Comparison of ENCODE assay signal across 18 cellular contexts in the genomic region with DNA sequence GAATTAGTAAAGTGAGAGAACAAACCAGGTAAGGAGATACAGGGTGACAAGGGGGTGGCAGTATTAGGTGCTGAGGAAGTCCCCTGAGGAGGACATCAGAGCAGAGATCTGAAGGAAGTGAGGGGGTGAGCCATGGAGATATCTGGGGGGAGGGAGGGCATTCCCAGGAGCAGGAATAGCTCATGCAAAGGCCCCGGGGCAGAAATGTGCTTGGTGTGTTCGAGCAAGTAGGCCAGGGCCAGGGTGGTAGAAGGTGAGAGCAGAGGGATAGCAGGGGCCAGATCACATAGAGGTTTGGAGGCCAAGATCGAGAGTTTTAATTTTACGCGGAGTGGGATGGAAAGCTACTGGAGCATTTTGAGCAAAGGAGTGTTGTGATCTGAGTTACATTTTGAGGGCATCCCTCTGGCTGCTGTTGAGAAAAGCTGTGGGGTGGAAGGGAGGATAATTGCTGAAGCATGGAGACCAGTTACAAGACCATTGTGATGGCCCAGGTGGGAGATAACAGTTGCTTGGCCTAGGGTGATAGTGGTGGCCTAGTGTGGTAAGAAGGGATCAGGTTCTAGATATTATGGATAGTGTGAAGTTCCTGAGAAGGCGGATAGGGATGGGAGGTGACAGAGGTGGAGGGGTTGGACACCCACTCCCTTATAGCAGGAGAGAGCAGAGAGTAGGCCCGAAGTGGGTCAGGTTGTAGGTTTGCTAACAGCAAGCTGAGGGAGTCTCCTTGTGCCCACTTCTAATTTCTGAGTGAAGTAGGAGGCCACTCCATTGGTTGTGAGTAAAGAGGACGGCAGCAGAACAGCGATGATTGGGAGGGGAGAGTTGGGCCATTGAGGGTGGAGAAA. TPM values are rescaled to one million over a fixed set of nuclear protein-coding genes. Genes with fewer than 3 reads are reported as not detected.
DNase-seq lines count a peak whose midpoint lies in the region; ATAC-seq and TF ChIP-seq lines count a peak whose summit lies in the region.
"Had no signal": no experiment of that assay in that cellular context is flagged by ENCODE, and none has a peak within 500 bp of the region (broad histone marks: within the 10 kb centered on the region; RNA-seq: fewer than 3 reads in every experiment).

No MANE protein-coding gene starts in this region.

- TF ChIP-seq CTCF in dorsolateral prefrontal cortex (IDR thresholded peaks at IDR 0.05 in 54 of 56, conservative IDR thresholded peaks at IDR 0.05 in 2 of 56; ENCODE audit: low read depth in 1 of 56, partially characterized antibody in 56 of 56) = no peak
- no peak for TF ChIP-seq CTCF in transverse colon (IDR thresholded peaks at IDR 0.05)

- H3K9me3 ChIP-seq in right cardiac atrium (ENCODE audit: control insufficient read depth, low read length) (no peaks in the 10 kb centered on the region), muscle layer of duodenum (ENCODE audit: control insufficient read depth in 1 of 2, low read length in 2 of 2) (no peaks in the 10 kb centered on the region), transverse colon (no peaks in the 10 kb centered on the region)
- H3K9me3 ChIP-seq: A549, Caco-2 had no signal

- ATAC-seq in right cardiac atrium (no peak), left cardiac atrium (no peak), GM18909 (IDR thresholded peaks at IDR 0.05; ENCODE audit: poor library complexity, unreplicated experiment) (no peak)

- WGBS in right cardiac atrium = 93% methylated on average over 9 of the region's 9 CpGs
- 96 to 100% methylated on average over 4 to 9 of the region's 9 CpGs for WGBS in transverse colon (ENCODE audit: low coverage in 1 of 2), 2 donors

- peaks cover 16% of the 10 kb centered on the region for H3K4me1 ChIP-seq in right cardiac atrium (ENCODE audit: control insufficient read depth, insufficient read depth, low read length)
- H3K4me1 ChIP-seq in muscle layer of duodenum (ENCODE audit: control insufficient read depth in 1 of 2, insufficient read depth in 2 of 2, low read length in 2 of 2) = peaks cover 7% of the 10 kb centered on the region in 2 donors
- peaks cover 38 to 76% (median 63%) of the 10 kb centered on the region in 4 donors for H3K4me1 ChIP-seq in transverse colon
- H3K4me1 ChIP-seq: A549, Caco-2 had no signal

- H3K36me3 ChIP-seq in muscle layer of duodenum (ENCODE audit: control insufficient read depth in 1 of 2, insufficient read depth in 2 of 2, low read length in 2 of 2) (no peaks in the 10 kb centered on the region), transverse colon (no peaks in the 10 kb centered on the region)

- H3K4me3 ChIP-seq in right cardiac atrium (ENCODE audit: low read length) (no peak overlapping the region), dorsolateral prefrontal cortex (no peak overlapping the region), muscle layer of duodenum (ENCODE audit: low read depth in 1 of 2, low read length in 2 of 2) (no peak overlapping the region), transverse colon (no peak overlapping the region)
- H3K4me3 ChIP-seq: A549, PC-9 had no signal

- intact Hi-C loops in right cardiac atrium (cut with DNase I) = no loop called here
- intact Hi-C loops in left cardiac atrium (cut with DNase I) = no loop called here
- intact Hi-C loops in dorsolateral prefrontal cortex (cut with DNase I) = no loop called here
- intact Hi-C loops in transverse colon (cut with DNase I; ENCODE audit: low total_unique reads) = no loop called here

- H3K27me3 ChIP-seq in right cardiac atrium (ENCODE audit: control insufficient read depth, insufficient read depth) (no peaks in the 10 kb centered on the region), dorsolateral prefrontal cortex (no peaks in the 10 kb centered on the region), muscle layer of duodenum (ENCODE audit: low read depth, low read length) (no peaks in the 10 kb centered on the region), transverse colon (no peaks in the 10 kb centered on the region)

- no peak for DNase-seq in right cardiac atrium
- no peak for DNase-seq in left cardiac atrium
- DNase-seq in dorsolateral prefrontal cortex = no peak
- no peak for DNase-seq in transverse colon
- DNase-seq in glomerular visceral epithelial cell (ENCODE audit: extremely low spot score) = no peak
- DNase-seq in activated T-cell treated with anti-CD3 and anti-CD28 coated beads for 4 hours = no peak
- DNase-seq: Caco-2, H7, KG1, NCI-H1092, NCI-H1694, NCI-H2107, NCI-H446, PC-9, SHP77 treated with DMSO at 0.1 percent for 48 hours had no signal

- TF ChIP-seq EP300 in transverse colon (IDR thresholded peaks at IDR 0.05; ENCODE audit: low read depth) = no peak

- no peak for TF ChIP-seq POLR2A in transverse colon (IDR thresholded peaks at IDR 0.05)

- peak overlapping the region; percentile 16 for H3K27ac ChIP-seq in right cardiac atrium (ENCODE audit: low read length)
- H3K27ac ChIP-seq in dorsolateral prefrontal cortex = peak overlapping the region in 52 of 59 donors; percentile 3 to 90 (median 64)
- peak overlapping the region; percentile 41 for H3K27ac ChIP-seq in muscle layer of duodenum (ENCODE audit: low read length)
- H3K27ac ChIP-seq in transverse colon = peak overlapping the region; percentile 82 to 88 (median 84)
- H3K27ac ChIP-seq: A549, PC-9 had no signal

- in situ Hi-C loops in transverse colon (cut with MboI; ENCODE audit: low pct_ligation_motif_present in 1 of 4, low pct_unique_long_range_greater_than_20kb in 1 of 4, low sequenced_read_pairs in 3 of 4) = no loop called here

RNA-seq across cellular contexts. Expression of gene ARFGEF2, which starts 10.2 kb away (rescaled TPM):
- total RNA-seq in right cardiac atrium = 10 to 100 TPM; 37.3 to 44.1 (median 38.5) TPM
- polyA plus RNA-seq in right cardiac atrium = 10.8 TPM
- 10 to 100 TPM; 31.8 to 36.4 TPM for total RNA-seq in left cardiac atrium
- 10 to 100 TPM; 28.4 to 72.0 (median 52.6) TPM for total RNA-seq in dorsolateral prefrontal cortex
- total RNA-seq in transverse colon = 10 to 100 TPM; 52.5 to 69.5 (median 68.5) TPM

Comparison
In these comparisons a context has a peak if more than half of its experiments do, and no peak if none do; other contexts are left out.
1. H3K27ac ChIP-seq: peak in every context shown above with its lines; median percentile 84 in transverse colon; 64 in dorsolateral prefrontal cortex; 41 in muscle layer of duodenum; 16 in right cardiac atrium.